2 cellular contexts compared by ENCODE assay signal in genomic region chr2:780002-780401, GRCh38.
TF ChIP-seq lines count a peak whose summit lies in the region.

No MANE protein-coding gene starts in this region.

TF ChIP-seq in GM23338, 12 proteins besides CTCF, POLR2A, EP300 and RAD21:
- TF ChIP-seq, protein P1, sequence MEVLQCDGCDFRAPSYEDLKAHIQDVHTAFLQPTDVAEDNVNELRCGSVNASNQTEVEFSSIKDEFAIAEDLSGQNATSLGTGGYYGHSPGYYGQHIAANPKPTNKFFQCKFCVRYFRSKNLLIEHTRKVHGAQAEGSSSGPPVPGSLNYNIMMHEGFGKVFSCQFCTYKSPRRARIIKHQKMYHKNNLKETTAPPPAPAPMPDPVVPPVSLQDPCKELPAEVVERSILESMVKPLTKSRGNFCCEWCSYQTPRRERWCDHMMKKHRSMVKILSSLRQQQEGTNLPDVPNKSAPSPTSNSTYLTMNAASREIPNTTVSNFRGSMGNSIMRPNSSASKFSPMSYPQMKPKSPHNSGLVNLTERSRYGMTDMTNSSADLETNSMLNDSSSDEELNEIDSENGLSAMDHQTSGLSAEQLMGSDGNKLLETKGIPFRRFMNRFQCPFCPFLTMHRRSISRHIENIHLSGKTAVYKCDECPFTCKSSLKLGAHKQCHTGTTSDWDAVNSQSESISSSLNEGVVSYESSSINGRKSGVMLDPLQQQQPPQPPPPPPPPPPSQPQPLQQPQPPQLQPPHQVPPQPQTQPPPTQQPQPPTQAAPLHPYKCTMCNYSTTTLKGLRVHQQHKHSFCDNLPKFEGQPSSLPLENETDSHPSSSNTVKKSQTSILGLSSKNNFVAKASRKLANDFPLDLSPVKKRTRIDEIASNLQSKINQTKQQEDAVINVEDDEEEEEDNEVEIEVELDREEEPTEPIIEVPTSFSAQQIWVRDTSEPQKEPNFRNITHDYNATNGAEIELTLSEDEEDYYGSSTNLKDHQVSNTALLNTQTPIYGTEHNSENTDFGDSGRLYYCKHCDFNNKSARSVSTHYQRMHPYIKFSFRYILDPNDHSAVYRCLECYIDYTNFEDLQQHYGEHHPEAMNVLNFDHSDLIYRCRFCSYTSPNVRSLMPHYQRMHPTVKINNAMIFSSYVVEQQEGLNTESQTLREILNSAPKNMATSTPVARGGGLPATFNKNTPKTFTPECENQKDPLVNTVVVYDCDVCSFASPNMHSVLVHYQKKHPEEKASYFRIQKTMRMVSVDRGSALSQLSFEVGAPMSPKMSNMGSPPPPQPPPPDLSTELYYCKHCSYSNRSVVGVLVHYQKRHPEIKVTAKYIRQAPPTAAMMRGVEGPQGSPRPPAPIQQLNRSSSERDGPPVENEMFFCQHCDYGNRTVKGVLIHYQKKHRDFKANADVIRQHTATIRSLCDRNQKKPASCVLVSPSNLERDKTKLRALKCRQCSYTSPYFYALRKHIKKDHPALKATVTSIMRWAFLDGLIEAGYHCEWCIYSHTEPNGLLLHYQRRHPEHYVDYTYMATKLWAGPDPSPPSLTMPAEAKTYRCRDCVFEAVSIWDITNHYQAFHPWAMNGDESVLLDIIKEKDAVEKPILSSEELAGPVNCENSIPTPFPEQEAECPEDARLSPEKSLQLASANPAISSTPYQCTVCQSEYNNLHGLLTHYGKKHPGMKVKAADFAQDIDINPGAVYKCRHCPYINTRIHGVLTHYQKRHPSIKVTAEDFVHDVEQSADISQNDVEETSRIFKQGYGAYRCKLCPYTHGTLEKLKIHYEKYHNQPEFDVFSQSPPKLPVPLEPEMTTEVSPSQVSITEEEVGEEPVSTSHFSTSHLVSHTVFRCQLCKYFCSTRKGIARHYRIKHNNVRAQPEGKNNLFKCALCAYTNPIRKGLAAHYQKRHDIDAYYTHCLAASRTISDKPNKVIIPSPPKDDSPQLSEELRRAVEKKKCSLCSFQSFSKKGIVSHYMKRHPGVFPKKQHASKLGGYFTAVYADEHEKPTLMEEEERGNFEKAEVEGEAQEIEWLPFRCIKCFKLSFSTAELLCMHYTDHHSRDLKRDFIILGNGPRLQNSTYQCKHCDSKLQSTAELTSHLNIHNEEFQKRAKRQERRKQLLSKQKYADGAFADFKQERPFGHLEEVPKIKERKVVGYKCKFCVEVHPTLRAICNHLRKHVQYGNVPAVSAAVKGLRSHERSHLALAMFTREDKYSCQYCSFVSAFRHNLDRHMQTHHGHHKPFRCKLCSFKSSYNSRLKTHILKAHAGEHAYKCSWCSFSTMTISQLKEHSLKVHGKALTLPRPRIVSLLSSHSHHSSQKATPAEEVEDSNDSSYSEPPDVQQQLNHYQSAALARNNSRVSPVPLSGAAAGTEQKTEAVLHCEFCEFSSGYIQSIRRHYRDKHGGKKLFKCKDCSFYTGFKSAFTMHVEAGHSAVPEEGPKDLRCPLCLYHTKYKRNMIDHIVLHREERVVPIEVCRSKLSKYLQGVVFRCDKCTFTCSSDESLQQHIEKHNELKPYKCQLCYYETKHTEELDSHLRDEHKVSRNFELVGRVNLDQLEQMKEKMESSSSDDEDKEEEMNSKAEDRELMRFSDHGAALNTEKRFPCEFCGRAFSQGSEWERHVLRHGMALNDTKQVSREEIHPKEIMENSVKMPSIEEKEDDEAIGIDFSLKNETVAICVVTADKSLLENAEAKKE (CRISPR knock-in tag; IDR thresholded peaks at IDR 0.05) = no peak
- TF ChIP-seq ETS1 (IDR thresholded peaks at IDR 0.05) (no peak), REST (IDR thresholded peaks at IDR 0.05; ENCODE audit: unreplicated experiment) (no peak), CREB1 (CRISPR knock-in tag; IDR thresholded peaks at IDR 0.05; ENCODE audit: low read depth) (no peak), ZNF114 (CRISPR knock-in tag; IDR thresholded peaks at IDR 0.05) (no peak), JUNB (IDR thresholded peaks at IDR 0.05; ENCODE audit: unreplicated experiment) (no peak), ZNF331 (CRISPR knock-in tag; IDR thresholded peaks at IDR 0.05; ENCODE audit: low read depth) (no peak), NANOG (IDR thresholded peaks at IDR 0.05; ENCODE audit: borderline replicate concordance) (no peak)

TF ChIP-seq in H1, 55 proteins besides CTCF, POLR2A, EP300 and RAD21 (continued from another document):
- TF ChIP-seq CREB1 (IDR thresholded peaks at IDR 0.05) (no peak), POLR2AphosphoS5 (IDR thresholded peaks at IDR 0.05; ENCODE audit: low read depth, low read length) (no peak), CHD7 (IDR thresholded peaks at IDR 0.05; ENCODE audit: insufficient replicate concordance, low read length) (no peak), NRF1 (IDR thresholded peaks at IDR 0.05; ENCODE audit: low read depth, low read length) (no peak), EGR1 (IDR thresholded peaks at IDR 0.05; ENCODE audit: borderline replicate concordance, low read depth, low read length) (no peak), TAF7 (optimal IDR thresholded peaks at IDR 0.05; ENCODE audit: borderline replicate concordance, low read depth, low read length) (no peak), CEBPB (IDR thresholded peaks at IDR 0.05; ENCODE audit: low read depth, low read length) (no peak), BCL11A (IDR thresholded peaks at IDR 0.05; ENCODE audit: low read depth in 2 of 2, low read length in 2 of 2) (no peak), CTBP2 (IDR thresholded peaks at IDR 0.05; ENCODE audit: borderline replicate concordance, insufficient read depth, insufficient read length, low read length) (no peak), SAP30 (IDR thresholded peaks at IDR 0.05; ENCODE audit: insufficient read depth, insufficient replicate concordance, low read length) (no peak), TAF1 (IDR thresholded peaks at IDR 0.05; ENCODE audit: low read depth, low read length) (no peak), JUN (IDR thresholded peaks at IDR 0.05; ENCODE audit: low read depth, low read length) (no peak), USF2 (IDR thresholded peaks at IDR 0.05; ENCODE audit: low read length) (no peak), GTF2F1 (IDR thresholded peaks at IDR 0.05; ENCODE audit: borderline replicate concordance, low read depth, low read length) (no peak), BRCA1 (IDR thresholded peaks at IDR 0.05; ENCODE audit: low read depth, low read length) (no peak), KDM4A (IDR thresholded peaks at IDR 0.05; ENCODE audit: low read depth, low read length, severe bottlenecking) (no peak), SRF (IDR thresholded peaks at IDR 0.05; ENCODE audit: low read depth, low read length) (no peak), SP1 (IDR thresholded peaks at IDR 0.05; ENCODE audit: low read depth, low read length) (no peak)
